In genomic region chr3:71579934-71580318, GRCh38 we compare ENCODE assay signal across 8 cellular contexts. TPM values are rescaled to one million over a fixed set of nuclear protein-coding genes. Genes with fewer than 3 reads are reported as not detected.
DNase-seq lines count a peak whose midpoint lies in the region; ATAC-seq and TF ChIP-seq lines count a peak whose summit lies in the region.

No MANE protein-coding gene starts in this region.

- H3K4me3 ChIP-seq in AG04450 (ENCODE audit: low read depth, low read length) (peak overlapping the region; percentile 87), foreskin fibroblast (ENCODE audit: low read depth in 1 of 2, low read length in 2 of 2) (no peak overlapping the region)

- no peak for ATAC-seq in activated CD8-positive, alpha-beta memory T cell treated with anti-CD3 and anti-CD28 coated beads, Interleukin-2, amount 10 ng/mL, durations not matched to agents 7 days and 5 days
- ATAC-seq in HG03432 (IDR thresholded peaks at IDR 0.05; ENCODE audit: unreplicated experiment), result no peak

- TF ChIP-seq CTCF in AG04450 (IDR thresholded peaks at IDR 0.05; ENCODE audit: low read depth, low read length) (no peak), HFFc6 (IDR thresholded peaks at IDR 0.05) (no peak), foreskin fibroblast (IDR thresholded peaks at IDR 0.05; ENCODE audit: low read depth, low read length) (no peak)

- no peak overlapping the region for H3K27ac ChIP-seq in AG04450 (ENCODE audit: low read depth, low read length)

- no peaks in the 10 kb centered on the region for H3K27me3 ChIP-seq in AG04450 (ENCODE audit: control insufficient read depth, insufficient read depth, low read length)

- DNase-seq in AG04450 (ENCODE audit: low read depth, low spot score), result no peak
- no peak for DNase-seq in HFFc6
- DNase-seq in activated T-helper 1 cell treated with anti-CD3 and anti-CD28 coated beads, Interleukin-12 subunit alpha, Interleukin-12 subunit beta, Interleukin-2, Interleukin-4 antibody, amounts not matched to agents 30 ng/mL and 10 ng/mL and 1 ng/mL, durations not matched to agents 14 hours and 24 hours and 36 hours (ENCODE audit: low spot score), result no peak
- peak; percentile 51 to 71 for DNase-seq in lung microvascular endothelial cell (ENCODE audit: low read depth in 2 of 2)
- no peak for DNase-seq in foreskin fibroblast
- no peak for DNase-seq in activated CD8-positive, alpha-beta memory T cell treated with anti-CD3 and anti-CD28 coated beads, Interleukin-2, amount 10 ng/mL, durations not matched to agents 7 days and 5 days
- no peak for DNase-seq in globus pallidus (ENCODE audit: low spot score)

- peaks cover 9% of the 10 kb centered on the region for H3K36me3 Mint-ChIP-seq in HFFc6 (ENCODE audit: low read depth)
- H3K36me3 Mint-ChIP-seq in activated T-helper 1 cell treated with anti-CD3 and anti-CD28 coated beads, Interleukin-12 subunit alpha, Interleukin-12 subunit beta, Interleukin-2, Interleukin-4 antibody, amounts not matched to agents 30 ng/mL and 10 ng/mL and 1 ng/mL, durations not matched to agents 14 hours and 24 hours and 36 hours (ENCODE audit: low read depth), result no peaks in the 10 kb centered on the region
- H3K36me3 Mint-ChIP-seq in activated CD8-positive, alpha-beta memory T cell treated with anti-CD3 and anti-CD28 coated beads, Interleukin-2, amount 10 ng/mL, durations not matched to agents 7 days and 5 days, result no peaks in the 10 kb centered on the region

- no peaks in the 10 kb centered on the region for H3K9me3 Mint-ChIP-seq in HFFc6
- no peaks in the 10 kb centered on the region for H3K9me3 Mint-ChIP-seq in activated T-helper 1 cell treated with anti-CD3 and anti-CD28 coated beads, Interleukin-12 subunit alpha, Interleukin-12 subunit beta, Interleukin-2, Interleukin-4 antibody, amounts not matched to agents 30 ng/mL and 10 ng/mL and 1 ng/mL, durations not matched to agents 14 hours and 24 hours and 36 hours
- H3K9me3 Mint-ChIP-seq in activated CD8-positive, alpha-beta memory T cell treated with anti-CD3 and anti-CD28 coated beads, Interleukin-2, amount 10 ng/mL, durations not matched to agents 7 days and 5 days (ENCODE audit: low read depth), result no peaks in the 10 kb centered on the region

- H3K4me3 Mint-ChIP-seq in HFFc6, result peak overlapping the region; percentile 95
- H3K4me3 Mint-ChIP-seq in activated T-helper 1 cell treated with anti-CD3 and anti-CD28 coated beads, Interleukin-12 subunit alpha, Interleukin-12 subunit beta, Interleukin-2, Interleukin-4 antibody, amounts not matched to agents 30 ng/mL and 10 ng/mL and 1 ng/mL, durations not matched to agents 14 hours and 24 hours and 36 hours, result peak overlapping the region; percentile 89
- no peak overlapping the region for H3K4me3 Mint-ChIP-seq in activated CD8-positive, alpha-beta memory T cell treated with anti-CD3 and anti-CD28 coated beads, Interleukin-2, amount 10 ng/mL, durations not matched to agents 7 days and 5 days

- no peaks in the 10 kb centered on the region for H3K9me3 ChIP-seq in AG04450 (ENCODE audit: control insufficient read depth, insufficient read depth, low read length)

- H3K27me3 Mint-ChIP-seq in HFFc6 (ENCODE audit: insufficient read depth), result no peaks in the 10 kb centered on the region; the same call in 1 of the 2 replicates
- H3K27me3 Mint-ChIP-seq in activated T-helper 1 cell treated with anti-CD3 and anti-CD28 coated beads, Interleukin-12 subunit alpha, Interleukin-12 subunit beta, Interleukin-2, Interleukin-4 antibody, amounts not matched to agents 30 ng/mL and 10 ng/mL and 1 ng/mL, durations not matched to agents 14 hours and 24 hours and 36 hours (ENCODE audit: insufficient read depth), result peaks cover 45% of the 10 kb centered on the region
- H3K27me3 Mint-ChIP-seq in activated CD8-positive, alpha-beta memory T cell treated with anti-CD3 and anti-CD28 coated beads, Interleukin-2, amount 10 ng/mL, durations not matched to agents 7 days and 5 days, result peaks cover 23% of the 10 kb centered on the region

- CTCF ChIA-PET in AG04450 (lab: Charles Lee), result interaction anchor here (0.6 to 0.7 kb wide), 5 partner anchors 44 to 355 kb away, joined by 3 to 10 read pairs (median 4); no protein-coding TSS in a partner anchor
- CTCF ChIA-PET in activated CD8-positive, alpha-beta memory T cell treated with anti-CD3 and anti-CD28 coated beads, Interleukin-2, amount 10 ng/mL, durations not matched to agents 7 days and 5 days (lab: Charles Lee), result interaction anchor here (0.6 to 0.7 kb wide), 2 partner anchors 128 to 278 kb away, joined by 3 read pairs; no protein-coding TSS in a partner anchor

- intact Hi-C loops in activated T-helper 1 cell treated with anti-CD3 and anti-CD28 coated beads, Interleukin-12 subunit alpha, Interleukin-12 subunit beta, Interleukin-2, Interleukin-4 antibody, amounts not matched to agents 30 ng/mL and 10 ng/mL and 1 ng/mL, durations not matched to agents 14 hours and 24 hours and 36 hours (cut with micrococcal nuclease), result loop anchor here (2.0 to 5.0 kb wide), 3 partner anchors 35 to 393 kb away; no protein-coding TSS in a partner anchor

- H3K4me1 Mint-ChIP-seq in HFFc6 (ENCODE audit: low read depth), result peaks cover 57% of the 10 kb centered on the region
- peaks cover 30% of the 10 kb centered on the region for H3K4me1 Mint-ChIP-seq in activated T-helper 1 cell treated with anti-CD3 and anti-CD28 coated beads, Interleukin-12 subunit alpha, Interleukin-12 subunit beta, Interleukin-2, Interleukin-4 antibody, amounts not matched to agents 30 ng/mL and 10 ng/mL and 1 ng/mL, durations not matched to agents 14 hours and 24 hours and 36 hours (ENCODE audit: low read depth)
- H3K4me1 Mint-ChIP-seq in activated CD8-positive, alpha-beta memory T cell treated with anti-CD3 and anti-CD28 coated beads, Interleukin-2, amount 10 ng/mL, durations not matched to agents 7 days and 5 days, result peaks cover 21% of the 10 kb centered on the region

- H3K27ac Mint-ChIP-seq in HFFc6, result peak overlapping the region; percentile 75
- H3K27ac Mint-ChIP-seq in activated T-helper 1 cell treated with anti-CD3 and anti-CD28 coated beads, Interleukin-12 subunit alpha, Interleukin-12 subunit beta, Interleukin-2, Interleukin-4 antibody, amounts not matched to agents 30 ng/mL and 10 ng/mL and 1 ng/mL, durations not matched to agents 14 hours and 24 hours and 36 hours, result no peak overlapping the region
- no peak overlapping the region for H3K27ac Mint-ChIP-seq in activated CD8-positive, alpha-beta memory T cell treated with anti-CD3 and anti-CD28 coated beads, Interleukin-2, amount 10 ng/mL, durations not matched to agents 7 days and 5 days

- POLR2A ChIA-PET in AG04450 (lab: Yijun Ruan, JAX), result interaction anchor here (0.7 kb wide), 1 partner anchor 528 kb away, joined by 3 read pairs; no protein-coding TSS in a partner anchor

RNA-seq across cellular contexts. Expression of gene FOXP1, which starts 3.6 kb away (rescaled TPM):
- polyA plus RNA-seq in AG04450 (2011; rRNA removed), result 53.3 and 56.6 TPM in 2 replicates
- polyA minus RNA-seq in AG04450 (2011; rRNA and poly(A)+ RNA removed), result 294 TPM in 2 replicates
- 10 to 100 TPM; 32.2 to 59.3 (median 52.0) TPM for total RNA-seq in HFFc6 (2021; fragmentation: NEBNext Ultra II Directional; extraction: Animal tissue kit (Norgen Biotek cat#: 25700))
- total RNA-seq in activated T-helper 1 cell treated with anti-CD3 and anti-CD28 coated beads, Interleukin-12 subunit alpha, Interleukin-12 subunit beta, Interleukin-2, Interleukin-4 antibody, amounts not matched to agents 30 ng/mL and 10 ng/mL and 1 ng/mL, durations not matched to agents 14 hours and 24 hours and 36 hours, result 94.8 and 97.6 TPM in 2 replicates
- 46.4 and 75.2 TPM in 2 replicates for total RNA-seq in lung microvascular endothelial cell
- 10 to 100 TPM; 66.3 to 68.8 TPM for total RNA-seq in activated CD8-positive, alpha-beta memory T cell treated with anti-CD3 and anti-CD28 coated beads, Interleukin-2, amount 10 ng/mL, durations not matched to agents 7 days and 5 days

Comparison
In these comparisons a context has a peak if more than half of its experiments do, and no peak if none do; other contexts are left out.
1. DNase-seq: peak in lung microvascular endothelial cell (2 of 2); none in AG04450 (single experiment), HFFc6 (single experiment), activated T-helper 1 cell treated with anti-CD3 and anti-CD28 coated beads, Interleukin-12 subunit alpha, Interleukin-12 subunit beta, Interleukin-2, Interleukin-4 antibody, amounts not matched to agents 30 ng/mL and 10 ng/mL and 1 ng/mL, durations not matched to agents 14 hours and 24 hours and 36 hours (single experiment), foreskin fibroblast (0 of 2), activated CD8-positive, alpha-beta memory T cell treated with anti-CD3 and anti-CD28 coated beads, Interleukin-2, amount 10 ng/mL, durations not matched to agents 7 days and 5 days (single experiment) and globus pallidus (single experiment).